Comparison of ENCODE assay signal across 19 cellular contexts in genomic region chrX:11499076-11500044, GRCh38.
DNase-seq lines count a peak whose midpoint lies in the region; ATAC-seq and TF ChIP-seq lines count a peak whose summit lies in the region.
"Had no signal": no experiment of that assay in that cellular context is flagged by ENCODE, and none has a peak within 500 bp of the region (broad histone marks: within the 10 kb centered on the region; RNA-seq: fewer than 3 reads in every experiment).

No MANE protein-coding gene starts in this region.

- TF ChIP-seq CTCF in omental fat pad (IDR thresholded peaks at IDR 0.05): no peak

- DNase-seq in Daoy (ENCODE audit: low read depth) (peak; percentile 64), NCI-H226 (peak; percentile 84), dedifferentiated amniotic fluid mesenchymal stem cell (ENCODE audit: extremely low spot score) (peak; percentile 56), omental fat pad (ENCODE audit: low spot score) (no peak), SHP77 treated with DMSO at 0.1 percent for 48 hours (lab: John Stamatoyannopoulos, UW) (no peak), RPMI8226 (no peak), D341Med (ENCODE audit: low spot score) (no peak)
- DNase-seq: activated T-cell treated with anti-CD3 and anti-CD28 coated beads, Interleukin-2, amount 50 U/mL, for 1 hour; DMS79; dorsolateral prefrontal cortex; KG1; mucosa of descending colon; NCI-H1417 treated with DMSO at 0.1 percent for 48 hours; NCI-H446; stimulated activated CD4-positive, alpha-beta T cell treated with anti-CD3 and anti-CD28 coated beads, Interleukin-15, amount 100 ng/mL, for 24 hours; T-helper 1 cell had no signal

- ATAC-seq in omental fat pad (ENCODE audit: low FRiP score): peak; percentile 55
- ATAC-seq in HG02981 (IDR thresholded peaks at IDR 0.05; ENCODE audit: unreplicated experiment): no peak
- ATAC-seq: gastroesophageal sphincter, GM12878, mucosa of descending colon had no signal

Comparison
In these comparisons a context has a peak if more than half of its experiments do, and no peak if none do; other contexts are left out.
1. DNase-seq: peak in Daoy (single experiment), NCI-H226 (single experiment) and dedifferentiated amniotic fluid mesenchymal stem cell (single experiment); none in omental fat pad (single experiment), SHP77 treated with DMSO at 0.1 percent for 48 hours (single experiment), RPMI8226 (single experiment) and D341Med (single experiment).